ENCODE assay signal across 21 cellular contexts in genomic region chr4:147136308-147136707, GRCh38.
DNase-seq lines count a peak whose midpoint lies in the region; ATAC-seq and TF ChIP-seq lines count a peak whose summit lies in the region.
"Had no signal": no experiment of that assay in that cellular context is flagged by ENCODE, and none has a peak within 500 bp of the region (broad histone marks: within the 10 kb centered on the region; RNA-seq: fewer than 3 reads in every experiment).

No MANE protein-coding gene starts in this region.

- DNase-seq in astrocyte of the spinal cord (ENCODE audit: low read depth, low spot score), result peak; percentile 73
- peak; percentile 15 to 40 for DNase-seq in heart right ventricle
- DNase-seq in osteocyte (ENCODE audit: extremely low spot score, unreplicated experiment), result no peak
- no peak for DNase-seq in posterior cingulate gyrus
- DNase-seq: activated CD4-positive, alpha-beta T cell treated with anti-CD3 and anti-CD28 coated beads, Interleukin-2, amount 50 U/mL, for 1 hour; activated T-cell treated with anti-CD3 and anti-CD28 coated beads, Interleukin-2, amount 50 U/mL, for 1 hour; CD4-positive, alpha-beta T cell; naive thymus-derived CD8-positive, alpha-beta T cell; NCI-H2081 treated with DMSO at 0.1 percent for 48 hours; NCI-H526 treated with DMSO at 0.1 percent for 48 hours; PC-3; stimulated activated CD4-positive, alpha-beta T cell treated with anti-CD3 and anti-CD28 coated beads, Interleukin-4, amount 100 ng/mL, for 1 hour; stimulated activated CD8-positive, alpha-beta memory T cell treated with anti-CD3 and anti-CD28 coated beads, Interleukin-4, amount 100 ng/mL, for 48 hours; testis had no signal

- H3K36me3 ChIP-seq in ACC112 (ENCODE audit: insufficient read depth, low read length), result no peaks in the 10 kb centered on the region
- H3K36me3 ChIP-seq in heart right ventricle, result no peaks in the 10 kb centered on the region

- in situ Hi-C loops in astrocyte of the spinal cord (cut with HindIII; ENCODE audit: low sequenced_read_pairs), result no loop called here

- no peaks in the 10 kb centered on the region for H3K79me2 ChIP-seq in ACC112 (ENCODE audit: control insufficient read depth, insufficient read depth, low read length, unreplicated experiment)

- peaks cover 63% of the 10 kb centered on the region for H3K4me1 Mint-ChIP-seq in osteocyte (ENCODE audit: unreplicated experiment)
- H3K4me1 Mint-ChIP-seq: activated naive CD4-positive, alpha-beta T cell treated with anti-CD3 and anti-CD28 coated beads, Interleukin-2, amount 50 U/mL, for 24 hours; naive thymus-derived CD8-positive, alpha-beta T cell had no signal

- ATAC-seq in heart right ventricle, result peak; percentile 34 to 79 (median 65)
- ATAC-seq in GM18520 (IDR thresholded peaks at IDR 0.05; ENCODE audit: unreplicated experiment), result no peak
- ATAC-seq in HG03378 (IDR thresholded peaks at IDR 0.05; ENCODE audit: unreplicated experiment), result no peak
- no peak for ATAC-seq in HG03135 (IDR thresholded peaks at IDR 0.05; ENCODE audit: unreplicated experiment)
- ATAC-seq: A549; GM23338; naive thymus-derived CD8-positive, alpha-beta T cell; PC-3 had no signal

- 40 to 44% methylated on average over 3 of the region's 3 CpGs for WGBS in heart right ventricle, 2 donors

- TF ChIP-seq CTCF in astrocyte of the spinal cord (IDR thresholded peaks at IDR 0.05; ENCODE audit: low read depth, low read length) (no peak), heart right ventricle (IDR thresholded peaks at IDR 0.05) (no peak), osteocyte (IDR thresholded peaks at IDR 0.05) (no peak)

- no peaks in the 10 kb centered on the region for H3K9me3 ChIP-seq in heart right ventricle
- H3K9me3 ChIP-seq: A549, testis had no signal

- H3K9me3 Mint-ChIP-seq in osteocyte (ENCODE audit: unreplicated experiment), result no peaks in the 10 kb centered on the region
- H3K9me3 Mint-ChIP-seq: activated naive CD4-positive, alpha-beta T cell treated with anti-CD3 and anti-CD28 coated beads, Interleukin-2, amount 50 U/mL, for 24 hours; GM23338; naive thymus-derived CD8-positive, alpha-beta T cell had no signal

- no peak overlapping the region for H3K4me3 Mint-ChIP-seq in osteocyte (ENCODE audit: unreplicated experiment)
- H3K4me3 Mint-ChIP-seq: activated naive CD4-positive, alpha-beta T cell treated with anti-CD3 and anti-CD28 coated beads, Interleukin-2, amount 50 U/mL, for 24 hours; CD4-positive, alpha-beta T cell; GM23338; naive thymus-derived CD8-positive, alpha-beta T cell had no signal

- H2AFZ ChIP-seq in ACC112 (ENCODE audit: low read length, unreplicated experiment), result peak overlapping the region; percentile 17

- H3K27ac Mint-ChIP-seq in osteocyte (ENCODE audit: unreplicated experiment), result peak overlapping the region; percentile 93
- H3K27ac Mint-ChIP-seq: activated naive CD4-positive, alpha-beta T cell treated with anti-CD3 and anti-CD28 coated beads, Interleukin-2, amount 50 U/mL, for 24 hours; CD4-positive, alpha-beta T cell; GM23338; naive thymus-derived CD8-positive, alpha-beta T cell had no signal

- H3K27me3 ChIP-seq in ACC112 (ENCODE audit: insufficient read depth, low read length) (no peaks in the 10 kb centered on the region), heart right ventricle (no peaks in the 10 kb centered on the region)
- H3K27me3 ChIP-seq: testis had no signal

- H3K4me3 ChIP-seq in ACC112 (ENCODE audit: low read depth, low read length), result no peak overlapping the region; the same call in 1 of the 2 replicates
- no peak overlapping the region for H3K4me3 ChIP-seq in astrocyte of the spinal cord (ENCODE audit: low read depth, low read length)
- H3K4me3 ChIP-seq in heart right ventricle, result no peak overlapping the region
- H3K4me3 ChIP-seq: A549, GM23338, testis had no signal

- peaks cover 8% of the 10 kb centered on the region for H3K4me1 ChIP-seq in ACC112 (ENCODE audit: control insufficient read depth, insufficient read depth, low read length, unreplicated experiment)
- peaks cover 0 to 9% (median 0%) of the 10 kb centered on the region in 9 donors for H3K4me1 ChIP-seq in heart right ventricle
- H3K4me1 ChIP-seq: A549 had no signal

- peak overlapping the region; percentile 10; the same call in 1 of the 2 replicates for H3K27ac ChIP-seq in ACC112 (ENCODE audit: low read depth, low read length)
- H3K27ac ChIP-seq in heart right ventricle, result peak overlapping the region in 5 of 10 donors; percentile 13 to 65 (median 52)
- H3K27ac ChIP-seq: A549 had no signal

- no peaks in the 10 kb centered on the region for H3K27me3 Mint-ChIP-seq in osteocyte (ENCODE audit: unreplicated experiment)

- intact Hi-C loops in heart right ventricle (cut with DNase I) (no loop called here), posterior cingulate gyrus (cut with DNase I) (no loop called here)

- no peaks in the 10 kb centered on the region for H3K36me3 Mint-ChIP-seq in osteocyte (ENCODE audit: unreplicated experiment)
- H3K36me3 Mint-ChIP-seq: activated naive CD4-positive, alpha-beta T cell treated with anti-CD3 and anti-CD28 coated beads, Interleukin-2, amount 50 U/mL, for 24 hours; naive thymus-derived CD8-positive, alpha-beta T cell had no signal

Comparison
In these comparisons a context has a peak if more than half of its experiments do, and no peak if none do; other contexts are left out.
1. DNase-seq: peak in astrocyte of the spinal cord (single experiment) and heart right ventricle (2 of 2); none in osteocyte (single experiment) and posterior cingulate gyrus (0 of 10).
2. ATAC-seq: peak in heart right ventricle (8 of 8); none in GM18520 (single experiment), HG03378 (single experiment) and HG03135 (single experiment).